Comparison of ENCODE assay signal across 8 cellular contexts in genomic region chr17:40121191-40121885, GRCh38. TPM values are rescaled to one million over a fixed set of nuclear protein-coding genes. Genes with fewer than 3 reads are reported as not detected.
DNase-seq lines count a peak whose midpoint lies in the region; ATAC-seq and TF ChIP-seq lines count a peak whose summit lies in the region.

No MANE protein-coding gene starts in this region.

- DNase-seq in Daoy (ENCODE audit: low read depth): peak; percentile 53
- DNase-seq in cerebellar cortex (ENCODE audit: low spot score): peak; percentile 55
- peak in 1 of 2 donors; percentile 63 for DNase-seq in left colon
- DNase-seq in stimulated activated CD4-positive, alpha-beta T cell treated with anti-CD3 and anti-CD28 coated beads, Interleukin-4, amount 100 ng/mL, for 24 hours: no peak

- H3K27me3 Mint-ChIP-seq in stimulated activated memory B cell treated with anti-CD40 and anti-IgM and Interleukin-4, amounts not matched to agents 10 μg/mL and 1 μg/mL and 100 μg/mL, for 72 hours: no peaks in the 10 kb centered on the region

- ATAC-seq in HG02763 (IDR thresholded peaks at IDR 0.05; ENCODE audit: unreplicated experiment) (peak; percentile 9), left colon (peak; percentile 40), GM18909 (IDR thresholded peaks at IDR 0.05; ENCODE audit: poor library complexity, unreplicated experiment) (no peak)
- ATAC-seq in stimulated activated memory B cell treated with anti-CD40 and anti-IgM and Interleukin-4, amounts not matched to agents 10 μg/mL and 1 μg/mL and 100 μg/mL, for 72 hours: peak; percentile 47

- H3K4me3 Mint-ChIP-seq in stimulated activated memory B cell treated with anti-CD40 and anti-IgM and Interleukin-4, amounts not matched to agents 10 μg/mL and 1 μg/mL and 100 μg/mL, for 72 hours: peak overlapping the region; percentile 94

- peak; percentile 41 for TF ChIP-seq POLR2A in Raji (IDR thresholded peaks at IDR 0.05; ENCODE audit: insufficient read depth, low read depth, low read length)

- no peaks in the 10 kb centered on the region for H3K9me3 Mint-ChIP-seq in stimulated activated memory B cell treated with anti-CD40 and anti-IgM and Interleukin-4, amounts not matched to agents 10 μg/mL and 1 μg/mL and 100 μg/mL, for 72 hours

- H3K36me3 Mint-ChIP-seq in stimulated activated memory B cell treated with anti-CD40 and anti-IgM and Interleukin-4, amounts not matched to agents 10 μg/mL and 1 μg/mL and 100 μg/mL, for 72 hours: peaks cover 7% of the 10 kb centered on the region

- intact Hi-C loops in left colon (cut with DNase I, micrococcal nuclease): no loop called here

- H3K27ac Mint-ChIP-seq in stimulated activated memory B cell treated with anti-CD40 and anti-IgM and Interleukin-4, amounts not matched to agents 10 μg/mL and 1 μg/mL and 100 μg/mL, for 72 hours: peak overlapping the region; percentile 75

- H3K4me1 Mint-ChIP-seq in stimulated activated memory B cell treated with anti-CD40 and anti-IgM and Interleukin-4, amounts not matched to agents 10 μg/mL and 1 μg/mL and 100 μg/mL, for 72 hours: peaks cover 47% of the 10 kb centered on the region

RNA-seq across cellular contexts. Expression of gene MSL1, which starts 0.4 kb away (rescaled TPM):
- 46.5 and 52.5 TPM in 2 replicates for total RNA-seq in Daoy (2014; rRNA removed; shearing (Covaris generic))
- 10 to 100 TPM; 77.4 to 82.0 TPM for total RNA-seq in left colon

RNA-seq across cellular contexts. Expression of gene CASC3, which starts 19.0 kb away (rescaled TPM):
- total RNA-seq in Daoy (2014; rRNA removed; shearing (Covaris generic)): 47.8 and 56.5 TPM in 2 replicates
- 10 to 100 TPM; 56.2 to 58.9 TPM for total RNA-seq in left colon

RNA-seq across cellular contexts. Expression of gene NR1D1, which starts 20.9 kb away (rescaled TPM):
- 0.80 and 1.4 TPM in 2 replicates for total RNA-seq in Daoy (2014; rRNA removed; shearing (Covaris generic))
- total RNA-seq in left colon: 10 to 100 TPM; 16.9 to 19.8 TPM

RNA-seq across cellular contexts. Expression of gene RAPGEFL1, which starts 55.9 kb away (rescaled TPM):
- total RNA-seq in Daoy (2014; rRNA removed; shearing (Covaris generic)): 0.51 and 1.2 TPM in 2 replicates
- total RNA-seq in left colon: 100 to 1,000 TPM; 149 to 194 TPM

RNA-seq across cellular contexts. Expression of gene THRA, which starts 58.6 kb away (rescaled TPM):
- total RNA-seq in Daoy (2014; rRNA removed; shearing (Covaris generic)): 4.4 and 7.7 TPM in 2 replicates
- total RNA-seq in left colon: 10 to 100 TPM; 48.4 to 56.3 TPM
